In genomic region chrX:96435636-96436035, GRCh38 we compare ENCODE assay signal across 24 cellular contexts.
DNase-seq lines count a peak whose midpoint lies in the region; FAIRE-seq and TF ChIP-seq lines count a peak whose summit lies in the region.
"Had no signal": no experiment of that assay in that cellular context is flagged by ENCODE, and none has a peak within 500 bp of the region (broad histone marks: within the 10 kb centered on the region; RNA-seq: fewer than 3 reads in every experiment).

No MANE protein-coding gene starts in this region.

- WGBS in smooth muscle cell (ENCODE audit: low lambda C conversion rate): 67% methylated on average over 1 of the region's 1 CpG

- no peaks in the 10 kb centered on the region for H4K20me1 ChIP-seq in astrocyte (ENCODE audit: insufficient read depth, low read length)
- H4K20me1 ChIP-seq in smooth muscle cell (ENCODE audit: low read depth): no peaks in the 10 kb centered on the region
- H4K20me1 ChIP-seq in neural progenitor cell (ENCODE audit: low read depth): no peaks in the 10 kb centered on the region

- no peak for FAIRE-seq in astrocyte (lab: Jason Lieb, UNC)
- FAIRE-seq: GM12878 had no signal

- no peaks in the 10 kb centered on the region for H3K9me3 Mint-ChIP-seq in astrocyte (ENCODE audit: unreplicated experiment)
- H3K9me3 Mint-ChIP-seq in activated naive CD8-positive, alpha-beta T cell treated with anti-CD3 and anti-CD28 coated beads for 36 hours: no peaks in the 10 kb centered on the region
- H3K9me3 Mint-ChIP-seq in neural progenitor cell: no peaks in the 10 kb centered on the region
- H3K9me3 Mint-ChIP-seq: activated CD8-positive, alpha-beta T cell treated with anti-CD3 and anti-CD28 coated beads for 36 hours had no signal

- H3K27ac ChIP-seq in astrocyte (ENCODE audit: low read depth, low read length) (peak overlapping the region; percentile 84), smooth muscle cell (ENCODE audit: low read depth) (peak overlapping the region; percentile 85), neural progenitor cell (no peak overlapping the region)
- H3K27ac ChIP-seq: cardiac muscle cell had no signal

- no peaks in the 10 kb centered on the region for H3F3A ChIP-seq in smooth muscle cell (ENCODE audit: low read depth)
- no peaks in the 10 kb centered on the region for H3F3A ChIP-seq in neural progenitor cell (ENCODE audit: low read depth)

- H3K4me2 ChIP-seq in astrocyte (ENCODE audit: low read length) (peak overlapping the region; percentile 57), smooth muscle cell (peak overlapping the region; percentile 59), neural progenitor cell (no peak overlapping the region)

- DNase-seq in HCEC 1CT: peak; percentile 52
- no peak for DNase-seq in astrocyte (ENCODE audit: low read depth)
- peak; percentile 25 for DNase-seq in fibroblast of peridontal ligament (ENCODE audit: extremely low read depth)
- no peak for DNase-seq in smooth muscle cell (lab: John Stamatoyannopoulos, UW; ENCODE audit: unreplicated experiment)
- no peak for DNase-seq in activated naive CD8-positive, alpha-beta T cell treated with anti-CD3 and anti-CD28 coated beads for 36 hours
- no peak for DNase-seq in neural progenitor cell (ENCODE audit: low spot score)
- DNase-seq in stimulated activated CD4-positive, alpha-beta T cell treated with anti-CD3 and anti-CD28 coated beads, Interleukin-4, amount 100 ng/mL, for 1 hour: no peak
- DNase-seq in NOMO-1 treated with dmso at 0.1 percent for 144 hours (lab: John Stamatoyannopoulos, UW; ENCODE audit: unreplicated experiment): no peak
- DNase-seq: activated CD8-positive, alpha-beta T cell treated with anti-CD3 and anti-CD28 coated beads for 36 hours; activated effector memory CD4-positive, alpha-beta T cell treated with anti-CD3 and anti-CD28 coated beads, Interleukin-2, amount 50 U/mL, for 16 hours; activated T-cell treated with anti-CD3 and anti-CD28 coated beads for 4 hours; effector CD4-positive, alpha-beta T cell; head of caudate nucleus; Kasumi-1; midbrain; NCI-H1694 treated with DMSO at 0.1 percent for 48 hours; stimulated activated naive CD4-positive, alpha-beta T cell; SW 1271 had no signal

- no peaks in the 10 kb centered on the region for H3K27me3 Mint-ChIP-seq in astrocyte (ENCODE audit: low read depth, unreplicated experiment)
- no peaks in the 10 kb centered on the region for H3K27me3 Mint-ChIP-seq in activated naive CD8-positive, alpha-beta T cell treated with anti-CD3 and anti-CD28 coated beads for 36 hours
- peaks cover 2% of the 10 kb centered on the region for H3K27me3 Mint-ChIP-seq in neural progenitor cell (ENCODE audit: insufficient read depth, low read depth)
- H3K27me3 Mint-ChIP-seq: activated CD8-positive, alpha-beta T cell treated with anti-CD3 and anti-CD28 coated beads for 36 hours; B cell; progenitor cell of endocrine pancreas had no signal

- H2AFZ ChIP-seq in astrocyte (ENCODE audit: low read depth, low read length) (no peak overlapping the region), smooth muscle cell (ENCODE audit: low read depth) (peak overlapping the region; percentile 23), neural progenitor cell (replicated peaks) (no peak overlapping the region)

- H3K27me3 ChIP-seq in astrocyte (ENCODE audit: insufficient read depth, low read length): no peaks in the 10 kb centered on the region
- H3K27me3 ChIP-seq in smooth muscle cell (ENCODE audit: low read depth): no peaks in the 10 kb centered on the region
- no peaks in the 10 kb centered on the region for H3K27me3 ChIP-seq in neural progenitor cell
- H3K27me3 ChIP-seq: cardiac muscle cell had no signal

- H3K4me3 ChIP-seq in astrocyte (ENCODE audit: insufficient read depth, low read depth, low read length): no peak overlapping the region
- no peak overlapping the region for H3K4me3 ChIP-seq in smooth muscle cell
- no peak overlapping the region for H3K4me3 ChIP-seq in neural progenitor cell
- H3K4me3 ChIP-seq: cardiac muscle cell, GM12878, skin epidermis, thoracic aorta had no signal

- peaks cover 38% of the 10 kb centered on the region for H3K4me1 Mint-ChIP-seq in astrocyte (ENCODE audit: low read depth, unreplicated experiment)
- no peaks in the 10 kb centered on the region for H3K4me1 Mint-ChIP-seq in activated naive CD8-positive, alpha-beta T cell treated with anti-CD3 and anti-CD28 coated beads for 36 hours
- no peaks in the 10 kb centered on the region for H3K4me1 Mint-ChIP-seq in neural progenitor cell
- H3K4me1 Mint-ChIP-seq: B cell had no signal

- H3K4me3 Mint-ChIP-seq in astrocyte (ENCODE audit: unreplicated experiment): no peak overlapping the region
- no peak overlapping the region for H3K4me3 Mint-ChIP-seq in activated naive CD8-positive, alpha-beta T cell treated with anti-CD3 and anti-CD28 coated beads for 36 hours
- H3K4me3 Mint-ChIP-seq in neural progenitor cell: no peak overlapping the region
- H3K4me3 Mint-ChIP-seq: activated CD8-positive, alpha-beta T cell treated with anti-CD3 and anti-CD28 coated beads for 36 hours; B cell had no signal

- H3K9me3 ChIP-seq in astrocyte (ENCODE audit: insufficient read depth, low read depth, low read length) (no peaks in the 10 kb centered on the region), smooth muscle cell (replicated peaks; ENCODE audit: low read depth) (no peaks in the 10 kb centered on the region), neural progenitor cell (ENCODE audit: low read depth) (no peaks in the 10 kb centered on the region)
- H3K9me3 ChIP-seq: thoracic aorta had no signal

- H3K79me2 ChIP-seq in astrocyte (ENCODE audit: insufficient read depth, low read length) (no peaks in the 10 kb centered on the region), smooth muscle cell (ENCODE audit: low read depth) (no peaks in the 10 kb centered on the region), neural progenitor cell (ENCODE audit: low read depth) (no peaks in the 10 kb centered on the region)

- TF ChIP-seq CTCF in astrocyte (IDR thresholded peaks at IDR 0.05; ENCODE audit: insufficient read depth, low read depth, low read length): no peak
- no peak for TF ChIP-seq CTCF in smooth muscle cell (IDR thresholded peaks at IDR 0.05; ENCODE audit: borderline replicate concordance, insufficient read depth, poor library complexity, severe bottlenecking)
- no peak for TF ChIP-seq CTCF in neural progenitor cell (IDR thresholded peaks at IDR 0.05)

- peak overlapping the region; percentile 98 for H3K27ac Mint-ChIP-seq in astrocyte (ENCODE audit: unreplicated experiment)
- H3K27ac Mint-ChIP-seq in activated naive CD8-positive, alpha-beta T cell treated with anti-CD3 and anti-CD28 coated beads for 36 hours: no peak overlapping the region
- H3K27ac Mint-ChIP-seq in neural progenitor cell: no peak overlapping the region
- H3K27ac Mint-ChIP-seq: activated CD8-positive, alpha-beta T cell treated with anti-CD3 and anti-CD28 coated beads for 36 hours; B cell; progenitor cell of endocrine pancreas had no signal

- no peaks in the 10 kb centered on the region for H3K36me3 ChIP-seq in astrocyte (ENCODE audit: insufficient read depth, low read length)
- H3K36me3 ChIP-seq in smooth muscle cell (ENCODE audit: low read depth): no peaks in the 10 kb centered on the region
- no peaks in the 10 kb centered on the region for H3K36me3 ChIP-seq in neural progenitor cell
- H3K36me3 ChIP-seq: cardiac muscle cell, thoracic aorta had no signal

- peaks cover 10% of the 10 kb centered on the region for H3K4me1 ChIP-seq in astrocyte (ENCODE audit: insufficient read depth, low read length)
- peaks cover 10% of the 10 kb centered on the region for H3K4me1 ChIP-seq in smooth muscle cell (ENCODE audit: low read depth)
- H3K4me1 ChIP-seq in neural progenitor cell: no peaks in the 10 kb centered on the region

- peak overlapping the region; percentile 62 for H3K9ac ChIP-seq in astrocyte (ENCODE audit: low read length)
- peak overlapping the region; percentile 42 for H3K9ac ChIP-seq in smooth muscle cell (ENCODE audit: low read depth)
- H3K9ac ChIP-seq in neural progenitor cell: no peak overlapping the region

- H3K36me3 Mint-ChIP-seq in astrocyte (ENCODE audit: low read depth, unreplicated experiment): no peaks in the 10 kb centered on the region
- H3K36me3 Mint-ChIP-seq in activated naive CD8-positive, alpha-beta T cell treated with anti-CD3 and anti-CD28 coated beads for 36 hours: no peaks in the 10 kb centered on the region
- no peaks in the 10 kb centered on the region for H3K36me3 Mint-ChIP-seq in neural progenitor cell

Comparison
In these comparisons a context has a peak if more than half of its experiments do, and no peak if none do; other contexts are left out.
1. DNase-seq: peak in HCEC 1CT (single experiment) and fibroblast of peridontal ligament (single experiment); none in astrocyte (single experiment), smooth muscle cell (single experiment), activated naive CD8-positive, alpha-beta T cell treated with anti-CD3 and anti-CD28 coated beads for 36 hours (single experiment), neural progenitor cell (single experiment), stimulated activated CD4-positive, alpha-beta T cell treated with anti-CD3 and anti-CD28 coated beads, Interleukin-4, amount 100 ng/mL, for 1 hour (single experiment) and NOMO-1 treated with dmso at 0.1 percent for 144 hours (single experiment).